ENCODE assay signal across 20 cellular contexts in the genomic region with DNA sequence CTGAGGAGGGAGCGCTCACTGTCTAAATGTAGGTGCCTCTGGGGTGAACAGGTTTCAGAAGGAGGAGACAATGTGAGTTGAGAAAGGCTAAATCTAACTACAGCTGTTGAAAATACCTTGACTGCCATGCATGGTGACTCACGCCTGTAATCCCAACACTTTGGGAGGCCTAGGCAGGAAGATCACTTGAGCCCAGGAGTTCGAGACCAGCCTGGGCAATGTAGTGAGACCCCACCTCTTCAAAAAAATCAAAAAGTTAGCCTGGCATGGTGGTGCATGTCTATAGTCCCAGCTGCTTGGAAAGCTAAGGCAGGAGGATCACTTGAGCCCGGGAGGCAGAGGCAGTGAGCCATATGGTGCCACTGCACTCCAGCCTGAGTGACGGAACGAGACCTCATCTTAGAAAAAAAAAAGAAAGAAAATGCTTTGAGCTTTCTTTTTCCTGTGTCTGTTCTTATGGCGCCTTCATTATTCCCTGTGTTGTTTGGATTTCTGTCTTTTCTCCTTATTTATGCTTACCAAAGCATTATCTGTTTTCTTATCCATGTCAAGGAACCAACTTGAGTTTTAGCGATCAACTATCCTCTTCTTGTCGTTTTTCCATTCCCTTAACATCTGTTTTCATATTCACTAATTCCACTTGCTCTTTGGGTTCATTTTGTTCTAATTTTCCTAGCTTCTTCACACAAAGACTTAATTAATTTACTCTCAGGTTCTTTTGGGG. TPM values are rescaled to one million over a fixed set of nuclear protein-coding genes. Genes with fewer than 3 reads are reported as not detected.
DNase-seq lines count a peak whose midpoint lies in the region; ATAC-seq, FAIRE-seq and TF ChIP-seq lines count a peak whose summit lies in the region.
"Had no signal": no experiment of that assay in that cellular context is flagged by ENCODE, and none has a peak within 500 bp of the region (broad histone marks: within the 10 kb centered on the region; RNA-seq: fewer than 3 reads in every experiment).

No MANE protein-coding gene starts in this region.

- no peak overlapping the region for H2AFZ ChIP-seq in K562 (ENCODE audit: low read depth, low read length)

- no peaks in the 10 kb centered on the region for H3K36me3 Mint-ChIP-seq in activated CD8-positive, alpha-beta memory T cell treated with anti-CD3 and anti-CD28 coated beads, Interleukin-2, amount 10 ng/mL, durations not matched to agents 7 days and 5 days
- H3K36me3 Mint-ChIP-seq: CD14-positive monocyte; CD4-positive, alpha-beta memory T cell had no signal

- H3K9me1 ChIP-seq in K562 (ENCODE audit: control insufficient read depth, insufficient read depth, low read length) = no peaks in the 10 kb centered on the region

- in situ Hi-C loops in K562 (cut with MboI) = no loop called here

- no peak overlapping the region for H3K4me3 Mint-ChIP-seq in activated CD8-positive, alpha-beta memory T cell treated with anti-CD3 and anti-CD28 coated beads, Interleukin-2, amount 10 ng/mL, durations not matched to agents 7 days and 5 days
- H3K4me3 Mint-ChIP-seq: CD14-positive monocyte; CD4-positive, alpha-beta memory T cell; H9; IgD-negative memory B cell had no signal

- peaks cover 6% of the 10 kb centered on the region for H3K9me3 Mint-ChIP-seq in activated CD8-positive, alpha-beta memory T cell treated with anti-CD3 and anti-CD28 coated beads, Interleukin-2, amount 10 ng/mL, durations not matched to agents 7 days and 5 days (ENCODE audit: low read depth)

- no peaks in the 10 kb centered on the region for H3K79me2 ChIP-seq in K562 (ENCODE audit: control insufficient read depth, insufficient read depth, low read length)

- TF ChIP-seq CTCF in K562 (IDR thresholded peaks at IDR 0.05 in 2 of 3, conservative IDR thresholded peaks at IDR 0.05 in 1 of 3; ENCODE audit: insufficient read depth in 2 of 3, low read depth in 1 of 3, low read length in 3 of 3) = no peak

- no peaks in the 10 kb centered on the region; a peak in 1 of 5 replicates for H3K4me1 ChIP-seq in K562 (replicated peaks in 1 of 2; ENCODE audit: control insufficient read depth in 2 of 2, insufficient read depth in 2 of 2, low read length in 2 of 2)
- H3K4me1 ChIP-seq: BLaER1 had no signal

- peaks cover 0 to 12% of the 10 kb centered on the region in 2 experiments; a peak in 1 of 5 replicates for H3K27me3 ChIP-seq in K562 (ENCODE audit: control insufficient read depth in 2 of 2, insufficient read depth in 2 of 2, low read length in 2 of 2)
- H3K27me3 ChIP-seq: BLaER1 had no signal

- POLR2A ChIA-PET in K562 (lab: Yijun Ruan, JAX) = no interaction called here

- H3K4me1 Mint-ChIP-seq in activated CD8-positive, alpha-beta memory T cell treated with anti-CD3 and anti-CD28 coated beads, Interleukin-2, amount 10 ng/mL, durations not matched to agents 7 days and 5 days = no peaks in the 10 kb centered on the region
- H3K4me1 Mint-ChIP-seq: CD14-positive monocyte; CD4-positive, alpha-beta memory T cell had no signal

- ATAC-seq in K562 (no peak), GM19467 (IDR thresholded peaks at IDR 0.05; ENCODE audit: unreplicated experiment) (no peak), HG02588 (IDR thresholded peaks at IDR 0.05; ENCODE audit: unreplicated experiment) (no peak)
- no peak for ATAC-seq in activated CD8-positive, alpha-beta memory T cell treated with anti-CD3 and anti-CD28 coated beads, Interleukin-2, amount 10 ng/mL, durations not matched to agents 7 days and 5 days
- ATAC-seq: GM12878 had no signal

- TF ChIP-seq POLR2A in K562 (conservative IDR thresholded peaks at IDR 0.05) = no peak

- WGBS in K562 (ENCODE audit: insufficient coverage, low coverage, missing lambda C conversion rate) = 17% methylated on average over 9 of the region's 9 CpGs

- BruUV-seq in K562 (replicated peaks; lab: Mats Ljungman, UMichigan) = no TSS peak

- TF ChIP-seq EP300 in K562 (IDR thresholded peaks at IDR 0.05; ENCODE audit: low read length) = no peak

- no peak overlapping the region for H3K9ac ChIP-seq in K562 (ENCODE audit: insufficient read depth in 1 of 2, low read depth in 2 of 2, low read length in 2 of 2)
- H3K9ac ChIP-seq: BLaER1 had no signal

- CTCF ChIA-PET in K562 (lab: Yijun Ruan, JAX; ENCODE audit: low intra/inter-chr PET ratio) = no interaction called here
- CTCF ChIA-PET in activated CD8-positive, alpha-beta memory T cell treated with anti-CD3 and anti-CD28 coated beads, Interleukin-2, amount 10 ng/mL, durations not matched to agents 7 days and 5 days (lab: Charles Lee) = no interaction called here

- H3K27ac Mint-ChIP-seq in activated CD8-positive, alpha-beta memory T cell treated with anti-CD3 and anti-CD28 coated beads, Interleukin-2, amount 10 ng/mL, durations not matched to agents 7 days and 5 days = no peak overlapping the region
- H3K27ac Mint-ChIP-seq: CD14-positive monocyte; CD4-positive, alpha-beta memory T cell; H9; IgD-negative memory B cell had no signal

- TF ChIP-seq RAD21 in K562 (CRISPR knock-in tag; conservative IDR thresholded peaks at IDR 0.05 in 1 of 2, IDR thresholded peaks at IDR 0.05 in 1 of 2) = no peak

- H3K4me3 ChIP-seq in K562 = no peak overlapping the region
- H3K4me3 ChIP-seq: BLaER1, GM12878 had no signal

- H3K27me3 Mint-ChIP-seq in activated CD8-positive, alpha-beta memory T cell treated with anti-CD3 and anti-CD28 coated beads, Interleukin-2, amount 10 ng/mL, durations not matched to agents 7 days and 5 days = peaks cover 8% of the 10 kb centered on the region

- H4K20me1 ChIP-seq in K562 (replicated peaks; ENCODE audit: control insufficient read depth, insufficient read depth, low read length) = no peaks in the 10 kb centered on the region; the same call in 1 of the 2 replicates
- H4K20me1 ChIP-seq: BLaER1 had no signal

- H3K9me3 ChIP-seq in K562 (replicated peaks; ENCODE audit: control insufficient read depth, insufficient read depth, low read depth, low read length) = no peaks in the 10 kb centered on the region

- intact Hi-C loops in K562 (cut with micrococcal nuclease) = no loop called here

- no peak overlapping the region for H3K4me2 ChIP-seq in K562 (ENCODE audit: insufficient read depth, low read length)
- H3K4me2 ChIP-seq: BLaER1 had no signal

- FAIRE-seq in K562 (lab: Jason Lieb, UNC) = no peak
- FAIRE-seq: GM12878, H1 had no signal

- DNase-seq in DMS 273 (lab: John Stamatoyannopoulos, UW; ENCODE audit: unreplicated experiment) (peak; percentile 15), DMS 273 treated with DMSO at 0.1 percent for 48 hours (lab: John Stamatoyannopoulos, UW) (no peak), NCI-H2171 treated with DMSO at 0.1 percent for 48 hours (lab: John Stamatoyannopoulos, UW) (peak; percentile 87), K562 (ENCODE audit: extremely low read depth in 1 of 4, low spot score in 3 of 4) (no peak)
- no peak for DNase-seq in activated CD8-positive, alpha-beta memory T cell treated with anti-CD3 and anti-CD28 coated beads, Interleukin-2, amount 10 ng/mL, durations not matched to agents 7 days and 5 days
- DNase-seq: CD4-positive, alpha-beta memory T cell; DMS53; DND-41; EL; H9; KG1 had no signal

- H3K27ac ChIP-seq in K562 (ENCODE audit: extremely low read depth, low read depth, low read length) = no peak overlapping the region
- H3K27ac ChIP-seq: 22Rv1, BLaER1 had no signal

- no peaks in the 10 kb centered on the region for H3K36me3 ChIP-seq in K562 (ENCODE audit: control insufficient read depth, insufficient read depth, low read length)
- H3K36me3 ChIP-seq: BLaER1 had no signal

TF ChIP-seq in K562, 482 proteins besides CTCF, POLR2A, EP300 and RAD21 (continues in another document):
- peak; percentile 69 for TF ChIP-seq ZNF316 (IDR thresholded peaks at IDR 0.05)

RNA-seq across cellular contexts. Expression of a gene that starts 8.5 kb away (rescaled TPM):
- 0.21 TPM in 1 of 2 replicates, not detected in the other for total RNA-seq in K562 (2011; cell fraction: chromatin; rRNA removed; ENCODE audit: low replicate concordance)
- 1.0 and 1.8 TPM in 2 replicates for total RNA-seq in K562 (2011; cell fraction: nucleolus; rRNA removed)
- 1.7 and 1.9 TPM in 2 replicates for total RNA-seq in K562 (2011; cell fraction: nucleoplasm; rRNA removed)
- total RNA-seq in K562 (2014; rRNA removed) (0.86 and 1.8 TPM in 2 replicates), K562 (2014; rRNA removed; fragmentation: Illumina TruSeq; extraction: Trizol) (0.06 and 0.07 TPM in 2 replicates), K562 (2015; rRNA removed; fragmentation: Illumina TruSeq; extraction: Trizol) (0.22 and 0.57 TPM in 2 replicates), K562 (2021) (0.16 and 0.58 TPM in 2 replicates)
- polyA plus RNA-seq in K562 (2011; rRNA removed) (0.10 and 0.38 TPM in 2 replicates), K562 (2014; fragmentation: Illumina TruSeq; extraction: Trizol) (0.12 and 0.14 TPM in 2 replicates), K562 (2014; fragmentation: Nextera tagmentation; extraction: Ambion mirVana) (under 1 TPM; 0.01 to 0.08 TPM), K562 (2014; rRNA removed) (0.04 and 0.11 TPM in 2 replicates)
- polyA plus RNA-seq in K562 (2011; cell fraction: cytosol; rRNA removed) = 0.22 and 0.33 TPM in 2 replicates
- polyA plus RNA-seq in K562 (2011; cell fraction: nucleus; rRNA removed) = 1.1 and 1.7 TPM in 2 replicates
- 0.64 and 2.1 TPM in 2 replicates for polyA plus RNA-seq in K562 (2012)
- 0.07 and 0.84 TPM in 2 replicates for polyA minus RNA-seq in K562 (2011; rRNA and poly(A)+ RNA removed)
- polyA minus RNA-seq in K562 (2011; cell fraction: cytosol; rRNA and poly(A)+ RNA removed) = 0.82 TPM in 1 of 2 replicates, not detected in the other
- polyA minus RNA-seq in K562 (2011; cell fraction: nucleus; rRNA and poly(A)+ RNA removed) = 1.4 TPM in 1 of 2 replicates, not detected in the other
- total RNA-seq in activated CD8-positive, alpha-beta memory T cell treated with anti-CD3 and anti-CD28 coated beads, Interleukin-2, amount 10 ng/mL, durations not matched to agents 7 days and 5 days = not detected
- total RNA-seq: A673; CD4-positive, alpha-beta memory T cell; GM12878 had no signal
- polyA plus RNA-seq: CD14-positive monocyte; CD4-positive, alpha-beta memory T cell; GM12878; IgD-negative memory B cell had no signal

RNA-seq across cellular contexts. Expression of a gene that starts 28.7 kb away (rescaled TPM):
- total RNA-seq in K562 (2011; cell fraction: chromatin; rRNA removed; ENCODE audit: low replicate concordance) = 8.1 and 13.3 TPM in 2 replicates
- 8.9 and 10.0 TPM in 2 replicates for total RNA-seq in K562 (2011; cell fraction: nucleolus; rRNA removed)
- total RNA-seq in K562 (2011; cell fraction: nucleoplasm; rRNA removed) = 12.8 and 19.0 TPM in 2 replicates
- total RNA-seq in K562 (2014; rRNA removed) = 35.1 and 43.5 TPM in 2 replicates
- 17.2 and 18.4 TPM in 2 replicates for total RNA-seq in K562 (2014; rRNA removed; fragmentation: Illumina TruSeq; extraction: Trizol)
- total RNA-seq in K562 (2015; rRNA removed; fragmentation: Illumina TruSeq; extraction: Trizol) = 16.7 and 18.0 TPM in 2 replicates
- 12.9 and 16.4 TPM in 2 replicates for total RNA-seq in K562 (2021)
- polyA plus RNA-seq in K562 (2011; rRNA removed) = 14.4 and 18.3 TPM in 2 replicates
- 9.9 and 11.6 TPM in 2 replicates for polyA plus RNA-seq in K562 (2011; cell fraction: cytosol; rRNA removed)
- 5.7 and 7.0 TPM in 2 replicates for polyA plus RNA-seq in K562 (2011; cell fraction: nucleus; rRNA removed)
- 9.6 and 12.2 TPM in 2 replicates for polyA plus RNA-seq in K562 (2012)
- 10.7 and 13.2 TPM in 2 replicates for polyA plus RNA-seq in K562 (2014; fragmentation: Illumina TruSeq; extraction: Trizol)
- polyA plus RNA-seq in K562 (2014; fragmentation: Nextera tagmentation; extraction: Ambion mirVana) = 1 to 10 TPM; 2.9 to 4.2 TPM
- polyA plus RNA-seq in K562 (2014; rRNA removed) = 18.5 and 24.8 TPM in 2 replicates
- 9.8 and 12.9 TPM in 2 replicates for polyA minus RNA-seq in K562 (2011; rRNA and poly(A)+ RNA removed)
- 6.1 and 6.4 TPM in 2 replicates for polyA minus RNA-seq in K562 (2011; cell fraction: cytosol; rRNA and poly(A)+ RNA removed)
- 6.5 and 10.7 TPM in 2 replicates for polyA minus RNA-seq in K562 (2011; cell fraction: nucleus; rRNA and poly(A)+ RNA removed)
- 10 to 100 TPM; 14.8 to 20.9 TPM for total RNA-seq in activated CD8-positive, alpha-beta memory T cell treated with anti-CD3 and anti-CD28 coated beads, Interleukin-2, amount 10 ng/mL, durations not matched to agents 7 days and 5 days

Comparison
In these comparisons a context has a peak if more than half of its experiments do, and no peak if none do; other contexts are left out.
1. DNase-seq: peak in DMS 273 (single experiment) and NCI-H2171 treated with DMSO at 0.1 percent for 48 hours (single experiment); none in DMS 273 treated with DMSO at 0.1 percent for 48 hours (single experiment), K562 (0 of 4) and activated CD8-positive, alpha-beta memory T cell treated with anti-CD3 and anti-CD28 coated beads, Interleukin-2, amount 10 ng/mL, durations not matched to agents 7 days and 5 days (single experiment).